ENCODE assay signal across 8 cellular contexts in genomic region chr6:144149894-144150672, GRCh38. TPM values are rescaled to one million over a fixed set of nuclear protein-coding genes. Genes with fewer than 3 reads are reported as not detected.
A peak's percentile ranks its signal among the peaks of the same experiment; 100 is the strongest.
DNase-seq lines count a peak whose midpoint lies in the region; ATAC-seq and TF ChIP-seq lines count a peak whose summit lies in the region.

TSS of gene STX11 (plus strand) at chr6:144150517. CDS start at chr6:144186628, 36,111 bp downstream.

- ATAC-seq in GM19351 (IDR thresholded peaks at IDR 0.05; ENCODE audit: unreplicated experiment) (peak; percentile 66), HG03460 (IDR thresholded peaks at IDR 0.05; ENCODE audit: unreplicated experiment) (peak; percentile 58)

- TF ChIP-seq POLR2A in transverse colon (IDR thresholded peaks at IDR 0.05), result no peak

- no peak within 1 kb of the TSS for H3K9ac ChIP-seq in parathyroid adenoma

- H3K4me2 ChIP-seq in parathyroid adenoma (ENCODE audit: low read length), result peak within 1 kb of the TSS; percentile 88

- no peaks in the 10 kb centered on the region for H3K36me3 ChIP-seq in BJ (ENCODE audit: control insufficient read depth, insufficient read depth, low read length)
- H3K36me3 ChIP-seq in SJSA1, result peaks cover 6% of the 10 kb centered on the region; the same call in 1 of the 2 replicates
- H3K36me3 ChIP-seq in parathyroid adenoma (ENCODE audit: control insufficient read depth, insufficient read depth, low read length), result no peaks in the 10 kb centered on the region
- no peaks in the 10 kb centered on the region for H3K36me3 ChIP-seq in transverse colon

- H3K27ac ChIP-seq in SJSA1, result peak within 1 kb of the TSS; percentile 2
- H3K27ac ChIP-seq in parathyroid adenoma, result peak within 1 kb of the TSS; percentile 25
- H3K27ac ChIP-seq in transverse colon, result peak within 1 kb of the TSS; percentile 61 to 72 (median 70)

- intact Hi-C loops in head of caudate nucleus (cut with DNase I), result no loop called here
- intact Hi-C loops in transverse colon (cut with DNase I; ENCODE audit: low total_unique reads), result loop anchor here (5.0 kb wide), 1 partner anchor 67 kb away; no protein-coding TSS in a partner anchor

- DNase-seq in BJ (ENCODE audit: low read depth) (no peak), SJSA1 (ENCODE audit: low read depth in 1 of 2, low spot score in 2 of 2) (peak; percentile 79 to 81), head of caudate nucleus (peak in 39 of 42 donors; percentile 21 to 80 (median 53)), transverse colon (peak; percentile 76)
- DNase-seq in activated gamma-delta T cell treated with anti-CD3 and anti-CD28 coated beads, Interleukin-2, amount 50 U/mL, for 16 hours (ENCODE audit: low read depth), result peak; percentile 65

- no peak for TF ChIP-seq EP300 in transverse colon (IDR thresholded peaks at IDR 0.05; ENCODE audit: low read depth)

- H3K27me3 ChIP-seq in BJ (ENCODE audit: control insufficient read depth, insufficient read depth, low read length) (no peaks in the 10 kb centered on the region), SJSA1 (replicated peaks) (no peaks in the 10 kb centered on the region), parathyroid adenoma (ENCODE audit: control insufficient read depth, insufficient read depth, low read length) (no peaks in the 10 kb centered on the region), transverse colon (peaks cover 25% of the 10 kb centered on the region)

- in situ Hi-C loops in transverse colon (cut with MboI; ENCODE audit: low pct_ligation_motif_present in 1 of 4, low pct_unique_long_range_greater_than_20kb in 1 of 4, low sequenced_read_pairs in 3 of 4), result no loop called here

- 0 to 1% methylated on average over 11 to 61 of the region's 90 CpGs for WGBS in transverse colon (ENCODE audit: low coverage in 1 of 2), 2 donors

- H3K9me3 ChIP-seq in SJSA1 (replicated peaks) (no peaks in the 10 kb centered on the region), parathyroid adenoma (ENCODE audit: control insufficient read depth, low read length) (no peaks in the 10 kb centered on the region), transverse colon (no peaks in the 10 kb centered on the region)

- peak within 1 kb of the TSS; percentile 77 for H2AFZ ChIP-seq in parathyroid adenoma

- POLR2A ChIA-PET in BJ (lab: Charles Lee), result no interaction called here

- H3K4me3 ChIP-seq in BJ (ENCODE audit: low read depth, low read length), result peak within 1 kb of the TSS; percentile 81
- peak within 1 kb of the TSS; percentile 75 for H3K4me3 ChIP-seq in SJSA1
- H3K4me3 ChIP-seq in parathyroid adenoma (ENCODE audit: low read depth, low read length), result peak within 1 kb of the TSS; percentile 47
- peak within 1 kb of the TSS; percentile 37 to 71 (median 66) for H3K4me3 ChIP-seq in transverse colon

- H3K79me2 ChIP-seq in parathyroid adenoma, result no peaks in the 10 kb centered on the region

- TF ChIP-seq CTCF in BJ (IDR thresholded peaks at IDR 0.05; ENCODE audit: insufficient read depth, low read depth, low read length) (no peak), parathyroid adenoma (IDR thresholded peaks at IDR 0.05) (no peak), transverse colon (IDR thresholded peaks at IDR 0.05) (no peak)

- CTCF ChIA-PET in BJ (lab: Yijun Ruan, JAX), result interaction anchor here (1.0 to 1.1 kb wide), 2 partner anchors 14 to 65 kb away, joined by 3 to 6 read pairs; no protein-coding TSS in a partner anchor

- H3K4me1 ChIP-seq in SJSA1 (replicated peaks), result peaks cover 26% of the 10 kb centered on the region
- H3K4me1 ChIP-seq in parathyroid adenoma, result no peaks in the 10 kb centered on the region
- H3K4me1 ChIP-seq in transverse colon, result peaks cover 0 to 20% (median 13%) of the 10 kb centered on the region in 4 donors

RNA-seq across cellular contexts. Expression of gene STX11, which starts in this region (rescaled TPM):
- 0.80 and 0.90 TPM in 2 replicates for polyA plus RNA-seq in BJ (2011; rRNA removed)
- polyA minus RNA-seq in BJ (2011; rRNA and poly(A)+ RNA removed), result 0.09 and 0.41 TPM in 2 replicates
- 8.2 and 9.7 TPM in 2 replicates for total RNA-seq in SJSA1 (2014; rRNA removed; shearing (Covaris generic))
- 1 to 10 TPM in 3 of 4 donors, not detected in 1; 1.8 to 3.0 (median 2.3) TPM for total RNA-seq in transverse colon

Comparison
In these comparisons a context has a peak if more than half of its experiments do, and no peak if none do; other contexts are left out.
1. H3K27ac ChIP-seq: peak in every context shown above with its lines; median percentile 70 in transverse colon; 25 in parathyroid adenoma; 2 in SJSA1.